Comparison of ENCODE assay signal across 30 cellular contexts in genomic region chr9:16271967-16272366, GRCh38.
"Had no signal": no experiment of that assay in that cellular context is flagged by ENCODE, and none has a peak within 500 bp of the region (broad histone marks: within the 10 kb centered on the region; RNA-seq: fewer than 3 reads in every experiment).

No MANE protein-coding gene starts in this region.

- DNase-seq: activated B cell treated with CpG ODN at 0.5 μM for 24 hours; activated CD4-positive, alpha-beta T cell treated with anti-CD3 and anti-CD28 coated beads for 48 hours; activated CD4-positive, alpha-beta T cell treated with anti-CD3 and anti-CD28 coated beads, Interleukin-2, amount 50 U/mL, for 1 hour; activated CD4-positive, alpha-beta T cell treated with anti-CD3 and anti-CD28 coated beads, Interleukin-2, amount 50 U/mL, for 48 hours; activated CD8-positive, alpha-beta memory T cell treated with anti-CD3 and anti-CD28 coated beads for 24 hours; activated CD8-positive, alpha-beta T cell treated with anti-CD3 and anti-CD28 coated beads for 36 hours; activated effector memory CD4-positive, alpha-beta T cell treated with Interleukin-2 at 50 U/mL for 16 hours; activated gamma-delta T cell treated with Interleukin-2 at 50 U/mL for 16 hours; activated naive CD4-positive, alpha-beta T cell treated with anti-CD3 and anti-CD28 coated beads for 36 hours; activated naive CD8-positive, alpha-beta T cell treated with anti-CD3 and anti-CD28 coated beads for 36 hours; activated naive CD8-positive, alpha-beta T cell treated with anti-CD3 and anti-CD28 coated beads, Interleukin-2, amount 50 U/mL, for 24 hours; activated T-cell treated with anti-CD3 and anti-CD28 coated beads, Interleukin-2, amount 50 U/mL, for 4 hours; amygdala; aorta; body of pancreas; caudate nucleus; effector CD8-positive, alpha-beta T cell; esophagus squamous epithelium; foreskin melanocyte; heart right ventricle; T-helper 17 cell; T1000; WERI-Rb-1 had no signal

- H3K9me3 Mint-ChIP-seq: activated B cell treated with CpG ODN at 0.5 μM for 24 hours; activated CD8-positive, alpha-beta T cell treated with anti-CD3 and anti-CD28 coated beads for 36 hours; activated naive CD4-positive, alpha-beta T cell treated with anti-CD3 and anti-CD28 coated beads for 36 hours; activated naive CD4-positive, alpha-beta T cell treated with anti-CD3 and anti-CD28 coated beads, Interleukin-2, amount 50 U/mL, for 24 hours; activated naive CD8-positive, alpha-beta T cell treated with anti-CD3 and anti-CD28 coated beads for 36 hours; activated naive CD8-positive, alpha-beta T cell treated with anti-CD3 and anti-CD28 coated beads, Interleukin-2, amount 50 U/mL, for 24 hours; activated T-cell treated with anti-CD3 and anti-CD28 coated beads, Interleukin-2, amount 50 U/mL, for 4 hours; T-helper 2 cell treated with Interferon-gamma antibody and Interleukin-4, amounts not matched to agents 5 μg/mL and 100 μg/mL, for 36 hours had no signal

- ATAC-seq: activated CD4-positive, CD25-positive, alpha-beta regulatory T cell treated with anti-CD3 and anti-CD28 coated beads, Interleukin-2, amount 50 U/mL, for 24 hours; activated CD8-positive, alpha-beta T cell treated with anti-CD3 and anti-CD28 coated beads for 36 hours; activated naive CD8-positive, alpha-beta T cell treated with anti-CD3 and anti-CD28 coated beads, Interleukin-2, amount 50 U/mL, for 24 hours; activated T-cell treated with anti-CD3 and anti-CD28 coated beads, Interleukin-2, amount 50 U/mL, for 4 hours; activated T-helper 17 cell treated with anti-CD3 and anti-CD28 coated beads, Interleukin-2, amount 50 U/mL, for 72 hours; body of pancreas; T-helper 17 cell had no signal

- H3K9me3 ChIP-seq: adrenal gland, body of pancreas, esophagus squamous epithelium, gastroesophageal sphincter, heart right ventricle had no signal

- H3K36me3 Mint-ChIP-seq: activated naive CD4-positive, alpha-beta T cell treated with anti-CD3 and anti-CD28 coated beads, Interleukin-2, amount 50 U/mL, for 24 hours; activated naive CD8-positive, alpha-beta T cell treated with anti-CD3 and anti-CD28 coated beads for 36 hours had no signal

- H3K4me3 Mint-ChIP-seq: activated B cell treated with CpG ODN at 0.5 μM for 24 hours; activated CD8-positive, alpha-beta T cell treated with anti-CD3 and anti-CD28 coated beads for 36 hours; activated naive CD4-positive, alpha-beta T cell treated with anti-CD3 and anti-CD28 coated beads for 36 hours; activated naive CD4-positive, alpha-beta T cell treated with anti-CD3 and anti-CD28 coated beads, Interleukin-2, amount 50 U/mL, for 24 hours; activated naive CD8-positive, alpha-beta T cell treated with anti-CD3 and anti-CD28 coated beads for 36 hours; activated naive CD8-positive, alpha-beta T cell treated with anti-CD3 and anti-CD28 coated beads, Interleukin-2, amount 50 U/mL, for 24 hours; activated T-cell treated with anti-CD3 and anti-CD28 coated beads, Interleukin-2, amount 50 U/mL, for 4 hours; activated T-helper 17 cell treated with anti-CD3 and anti-CD28 coated beads, Interleukin-2, amount 50 U/mL, for 72 hours; T-helper 17 cell; T-helper 2 cell treated with Interferon-gamma antibody and Interleukin-4, amounts not matched to agents 5 μg/mL and 100 μg/mL, for 36 hours had no signal

- H3K27me3 ChIP-seq: adrenal gland, body of pancreas, esophagus squamous epithelium, gastroesophageal sphincter, heart right ventricle had no signal

- H3K4me1 Mint-ChIP-seq: activated B cell treated with CpG ODN at 0.5 μM for 24 hours; activated naive CD4-positive, alpha-beta T cell treated with anti-CD3 and anti-CD28 coated beads, Interleukin-2, amount 50 U/mL, for 24 hours; activated naive CD8-positive, alpha-beta T cell treated with anti-CD3 and anti-CD28 coated beads, Interleukin-2, amount 50 U/mL, for 24 hours; activated T-helper 17 cell treated with anti-CD3 and anti-CD28 coated beads, Interleukin-2, amount 50 U/mL, for 72 hours; T-helper 17 cell had no signal

- H3K27ac Mint-ChIP-seq: activated B cell treated with CpG ODN at 0.5 μM for 24 hours; activated CD8-positive, alpha-beta T cell treated with anti-CD3 and anti-CD28 coated beads for 36 hours; activated naive CD4-positive, alpha-beta T cell treated with anti-CD3 and anti-CD28 coated beads for 36 hours; activated naive CD4-positive, alpha-beta T cell treated with anti-CD3 and anti-CD28 coated beads, Interleukin-2, amount 50 U/mL, for 24 hours; activated naive CD8-positive, alpha-beta T cell treated with anti-CD3 and anti-CD28 coated beads for 36 hours; activated naive CD8-positive, alpha-beta T cell treated with anti-CD3 and anti-CD28 coated beads, Interleukin-2, amount 50 U/mL, for 24 hours; activated T-helper 17 cell treated with anti-CD3 and anti-CD28 coated beads, Interleukin-2, amount 50 U/mL, for 72 hours; T-helper 17 cell; T-helper 2 cell treated with Interferon-gamma antibody and Interleukin-4, amounts not matched to agents 5 μg/mL and 100 μg/mL, for 36 hours had no signal

- H3K27ac ChIP-seq: adrenal gland, body of pancreas, epithelial cell of prostate, gastroesophageal sphincter, WERI-Rb-1 had no signal

- H3K27me3 Mint-ChIP-seq: activated B cell treated with CpG ODN at 0.5 μM for 24 hours; activated CD8-positive, alpha-beta T cell treated with anti-CD3 and anti-CD28 coated beads for 36 hours; activated naive CD4-positive, alpha-beta T cell treated with anti-CD3 and anti-CD28 coated beads, Interleukin-2, amount 50 U/mL, for 24 hours; activated naive CD8-positive, alpha-beta T cell treated with anti-CD3 and anti-CD28 coated beads for 36 hours; activated naive CD8-positive, alpha-beta T cell treated with anti-CD3 and anti-CD28 coated beads, Interleukin-2, amount 50 U/mL, for 24 hours; activated T-helper 17 cell treated with anti-CD3 and anti-CD28 coated beads, Interleukin-2, amount 50 U/mL, for 72 hours; T-helper 17 cell had no signal

- H3K4me3 ChIP-seq: adrenal gland, body of pancreas, esophagus squamous epithelium, gastroesophageal sphincter, heart right ventricle had no signal
